In the genomic region with DNA sequence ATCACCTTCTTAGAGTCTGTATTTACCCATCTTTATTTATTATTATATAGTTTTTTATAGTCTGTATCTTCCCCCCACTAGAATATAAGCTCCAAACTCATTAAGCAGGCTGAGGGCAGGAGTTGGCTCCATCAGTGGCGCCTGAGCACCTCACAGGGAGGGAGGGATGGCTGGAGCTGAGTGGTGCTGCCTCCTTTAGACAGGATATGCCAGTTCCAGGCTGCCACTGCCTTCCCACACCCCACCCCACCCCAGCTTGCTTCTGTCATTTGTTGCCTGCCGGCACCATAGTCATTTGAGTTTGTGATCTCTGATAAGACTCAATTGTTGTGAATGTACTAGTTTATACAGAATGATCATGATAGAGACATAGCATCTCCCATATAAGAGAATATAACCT, we compare ENCODE assay signal across 12 cellular contexts.
DNase-seq lines count a peak whose midpoint lies in the region; ATAC-seq and TF ChIP-seq lines count a peak whose summit lies in the region.
"Had no signal": no experiment of that assay in that cellular context is flagged by ENCODE, and none has a peak within 500 bp of the region (broad histone marks: within the 10 kb centered on the region; RNA-seq: fewer than 3 reads in every experiment).

No MANE protein-coding gene starts in this region.

- TF ChIP-seq CTCF in nephron (IDR thresholded peaks at IDR 0.05; ENCODE audit: unreplicated experiment in 3 of 3) (no peak), spleen (IDR thresholded peaks at IDR 0.05 in 8 of 11, conservative IDR thresholded peaks at IDR 0.05 in 3 of 11) (no peak), MM.1S (IDR thresholded peaks at IDR 0.05; ENCODE audit: low read length) (no peak)

- no peak overlapping the region for H3K27ac ChIP-seq in CD4-positive, alpha-beta memory T cell (ENCODE audit: low read depth, low read length)
- peak overlapping the region in 4 of 8 donors; percentile 88 to 92 (median 90) for H3K27ac ChIP-seq in spleen
- H3K27ac ChIP-seq in MM.1S (ENCODE audit: low read length) = no peak overlapping the region

- peaks cover 26% of the 10 kb centered on the region for H3F3A ChIP-seq in MM.1S (ENCODE audit: insufficient read depth, low read length)

- H3K9me3 ChIP-seq in CD4-positive, alpha-beta memory T cell (ENCODE audit: control insufficient read depth in 1 of 2, low read length in 2 of 2) = no peaks in the 10 kb centered on the region
- H3K9me3 ChIP-seq in spleen (no peaks in the 10 kb centered on the region), MM.1S (replicated peaks; ENCODE audit: insufficient read depth, low read length) (no peaks in the 10 kb centered on the region)

- no peak overlapping the region for H2AFZ ChIP-seq in MM.1S (ENCODE audit: low read length)

- no peaks in the 10 kb centered on the region for H3K27me3 Mint-ChIP-seq in CD4-positive, alpha-beta memory T cell
- H3K27me3 Mint-ChIP-seq in IgD-negative memory B cell = no peaks in the 10 kb centered on the region
- H3K27me3 Mint-ChIP-seq in nephron (ENCODE audit: low read depth) = no peaks in the 10 kb centered on the region
- H3K27me3 Mint-ChIP-seq: dendritic cell treated with granulocyte-macrophage colony-stimulating factor and Interleukin-4, amounts not matched to agents 40 ng/mL and 50 ng/mL, for 4 days had no signal

- H3K36me3 Mint-ChIP-seq in CD4-positive, alpha-beta memory T cell = peaks cover 52 to 70% of the 10 kb centered on the region in 2 donors
- peaks cover 10% of the 10 kb centered on the region for H3K36me3 Mint-ChIP-seq in IgD-negative memory B cell
- peaks cover 58% of the 10 kb centered on the region for H3K36me3 Mint-ChIP-seq in nephron (ENCODE audit: low read depth)

- CTCF ChIA-PET in CD4-positive, alpha-beta memory T cell (lab: Charles Lee; ENCODE audit: partially characterized antibody) = interaction anchor here (1.1 to 1.6 kb wide), 6 partner anchors 16 to 379 kb away, joined by 3 to 4 read pairs (median 3); no protein-coding TSS in a partner anchor

- peaks cover 66 to 84% (median 72%) of the 10 kb centered on the region in 4 donors for H3K4me1 Mint-ChIP-seq in CD4-positive, alpha-beta memory T cell
- peaks cover 49 to 69% (median 59%) of the 10 kb centered on the region in 3 donors for H3K4me1 Mint-ChIP-seq in IgD-negative memory B cell
- H3K4me1 Mint-ChIP-seq in nephron = peaks cover 54% of the 10 kb centered on the region

- WGBS in spleen, 5 donors = 74 to 98% (median 96%) methylated on average over 2 of the region's 2 CpGs

- H3K36me3 ChIP-seq in CD4-positive, alpha-beta memory T cell (ENCODE audit: insufficient read depth, low read length) = peaks cover 35% of the 10 kb centered on the region
- H3K36me3 ChIP-seq in spleen (peaks cover 0 to 91% (median 43%) of the 10 kb centered on the region in 6 donors), MM.1S (replicated peaks; ENCODE audit: insufficient read depth, low read length) (no peaks in the 10 kb centered on the region)

- peaks cover 0 to 3% (median 0%) of the 10 kb centered on the region in 8 donors for H3K9me3 Mint-ChIP-seq in CD4-positive, alpha-beta memory T cell
- no peaks in the 10 kb centered on the region for H3K9me3 Mint-ChIP-seq in IgD-negative memory B cell
- H3K9me3 Mint-ChIP-seq in nephron = no peaks in the 10 kb centered on the region
- H3K9me3 Mint-ChIP-seq: dendritic cell treated with granulocyte-macrophage colony-stimulating factor and Interleukin-4, amounts not matched to agents 40 ng/mL and 50 ng/mL, for 4 days; H9 had no signal

- H3K27ac Mint-ChIP-seq in CD4-positive, alpha-beta memory T cell = peak overlapping the region; percentile 59 to 99 (median 96)
- H3K27ac Mint-ChIP-seq in IgD-negative memory B cell = peak overlapping the region in 2 of 3 donors; percentile 85 to 97
- peak overlapping the region; percentile 88 to 95 (median 92) for H3K27ac Mint-ChIP-seq in nephron
- H3K27ac Mint-ChIP-seq: H9 had no signal

- H3K79me2 ChIP-seq in MM.1S (ENCODE audit: low read length) = peaks cover 35% of the 10 kb centered on the region

- no peak overlapping the region for H3K4me3 ChIP-seq in CD4-positive, alpha-beta memory T cell (ENCODE audit: low read length in 2 of 2)
- no peak overlapping the region for H3K4me3 ChIP-seq in spleen
- H3K4me3 ChIP-seq in MM.1S (ENCODE audit: low read length) = no peak overlapping the region

- H3K4me2 ChIP-seq in MM.1S (ENCODE audit: low read depth, low read length) = no peak overlapping the region

- no peak for TF ChIP-seq POLR2A in spleen (IDR thresholded peaks at IDR 0.05)

- POLR2A ChIA-PET in CD4-positive, alpha-beta memory T cell (lab: Charles Lee; ENCODE audit: partially characterized antibody) = interaction anchor here (0.9 to 3.1 kb wide), 5 partner anchors 9 to 232 kb away, joined by 3 to 34 read pairs (median 3); no protein-coding TSS in a partner anchor

- H3K4me1 ChIP-seq in CD4-positive, alpha-beta memory T cell (ENCODE audit: insufficient read depth, low read length) = peaks cover 59% of the 10 kb centered on the region
- H3K4me1 ChIP-seq in spleen (peaks cover 28 to 94% (median 62%) of the 10 kb centered on the region in 6 donors), MM.1S (ENCODE audit: low read length) (peaks cover 26% of the 10 kb centered on the region)

- no peak overlapping the region for H3K9ac ChIP-seq in MM.1S (ENCODE audit: low read length)

- peak; percentile 33 for ATAC-seq in esophagus mucosa

- H3K9me2 ChIP-seq in MM.1S (replicated peaks; ENCODE audit: insufficient read depth, low read length) = no peaks in the 10 kb centered on the region

- no peak for DNase-seq in CD4-positive, alpha-beta memory T cell
- DNase-seq in spleen (no peak), NOMO-1 treated with dmso at 0.1 percent for 144 hours (lab: John Stamatoyannopoulos, UW; ENCODE audit: unreplicated experiment) (no peak), MM.1S (no peak), HuH-7.5 (ENCODE audit: low spot score) (no peak)
- DNase-seq: DND-41, H9, NCI-H146 had no signal

- peak overlapping the region in 2 of 8 donors; percentile 31 to 42 for H3K4me3 Mint-ChIP-seq in CD4-positive, alpha-beta memory T cell
- H3K4me3 Mint-ChIP-seq in IgD-negative memory B cell = peak overlapping the region in 2 of 4 donors; percentile 78 to 85
- no peak overlapping the region for H3K4me3 Mint-ChIP-seq in nephron
- H3K4me3 Mint-ChIP-seq: dendritic cell treated with granulocyte-macrophage colony-stimulating factor and Interleukin-4, amounts not matched to agents 40 ng/mL and 50 ng/mL, for 4 days; H9 had no signal

- H4K20me1 ChIP-seq in MM.1S (ENCODE audit: insufficient read depth, low read length) = peaks cover 8% of the 10 kb centered on the region

- intact Hi-C loops in CD4-positive, alpha-beta memory T cell (cut with micrococcal nuclease) = loop anchor here (5.0 to 10.0 kb wide), 3 partner anchors 324 to 394 kb away; a partner anchor contains a TSS
- intact Hi-C loops in spleen (cut with DNase I; ENCODE audit: low total_unique reads) = loop anchor here (10.0 kb wide), 1 partner anchor 84 kb away; no protein-coding TSS in a partner anchor

- no peaks in the 10 kb centered on the region for H3K27me3 ChIP-seq in CD4-positive, alpha-beta memory T cell (ENCODE audit: insufficient read depth, low read length)
- H3K27me3 ChIP-seq in spleen (replicated peaks in 1 of 7) = no peaks in the 10 kb centered on the region
- H3K27me3 ChIP-seq in MM.1S (replicated peaks; ENCODE audit: insufficient read depth, low read length) = no peaks in the 10 kb centered on the region
